In the genomic region with DNA sequence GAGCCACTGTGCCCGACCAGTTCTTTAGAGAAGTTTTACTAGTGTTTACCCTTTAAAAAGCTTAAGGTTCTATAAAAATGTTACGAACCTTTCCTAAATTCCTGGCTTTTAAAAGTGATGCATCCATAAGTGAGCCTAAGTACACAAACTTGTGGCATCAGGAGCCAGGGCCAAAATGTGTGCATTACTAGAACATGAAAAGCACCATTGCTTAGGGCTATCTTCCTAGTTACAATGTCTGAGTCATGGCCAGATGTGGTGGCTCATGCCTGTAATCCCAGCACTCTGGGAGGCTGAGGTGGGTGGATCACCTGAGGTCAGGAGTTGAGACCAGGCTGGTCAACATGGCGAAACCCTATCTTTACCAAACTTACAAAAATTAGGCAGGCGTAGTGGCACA, we compare ENCODE assay signal across 20 cellular contexts. TPM values are rescaled to one million over a fixed set of nuclear protein-coding genes. Genes with fewer than 3 reads are reported as not detected.
DNase-seq lines count a peak whose midpoint lies in the region; ATAC-seq and TF ChIP-seq lines count a peak whose summit lies in the region.
"Had no signal": no experiment of that assay in that cellular context is flagged by ENCODE, and none has a peak within 500 bp of the region (broad histone marks: within the 10 kb centered on the region; RNA-seq: fewer than 3 reads in every experiment).

No MANE protein-coding gene starts in this region.

- DNase-seq in GM04504 (ENCODE audit: low read depth) (peak; percentile 7), M059J (ENCODE audit: low read depth) (peak; percentile 51), choroid plexus epithelial cell (ENCODE audit: low read depth) (peak; percentile 26), neuronal stem cell (ENCODE audit: low spot score) (no peak), left lung (no peak), SW 1271 (lab: John Stamatoyannopoulos, UW) (no peak)
- DNase-seq in activated CD4-positive, CD25-positive, alpha-beta regulatory T cell (lab: John Stamatoyannopoulos, UW), result no peak
- DNase-seq: activated CD8-positive, alpha-beta memory T cell treated with anti-CD3 and anti-CD28 coated beads, Interleukin-2, amount 50 U/mL, for 4 hours; CD4-positive, CD25-positive, alpha-beta regulatory T cell; NCI-H2081; NCI-H774; stimulated activated naive CD4-positive, alpha-beta T cell treated with Interleukin-2 at 50 U/mL for 16 hours; T-helper 9 cell had no signal

- no peak overlapping the region for H3K4me2 ChIP-seq in neuronal stem cell (ENCODE audit: insufficient read depth, low read length, poor library complexity, severe bottlenecking)
- H3K4me2 ChIP-seq: hepatocyte had no signal

- no CpG with 5 or more reads among the region's 4 CpGs for WGBS in neuronal stem cell (ENCODE audit: extremely low coverage in 2 of 2, insufficient read length in 2 of 2, insufficient replicate concordance in 1 of 2), 2 donors

- no peak overlapping the region for H2BK15ac ChIP-seq in neuronal stem cell (ENCODE audit: low read length)

- H3K14ac ChIP-seq in neuronal stem cell (ENCODE audit: low read length), result no peak overlapping the region

- H2BK12ac ChIP-seq in neuronal stem cell (ENCODE audit: low read length), result no peak overlapping the region

- no peak overlapping the region for H2BK120ac ChIP-seq in neuronal stem cell (ENCODE audit: low read depth, low read length)

- no peak overlapping the region for H2BK5ac ChIP-seq in neuronal stem cell (ENCODE audit: low read length)

- H4K91ac ChIP-seq in neuronal stem cell (ENCODE audit: low read depth, low read length, poor library complexity), result no peak overlapping the region

- TF ChIP-seq CTCF in choroid plexus epithelial cell (conservative IDR thresholded peaks at IDR 0.05; ENCODE audit: low read depth, low read length) (no peak), left lung (IDR thresholded peaks at IDR 0.05) (no peak)

- intact Hi-C loops in left lung (cut with DNase I), result no loop called here

- H3K36me3 ChIP-seq in neuronal stem cell (replicated peaks in 1 of 2; ENCODE audit: control insufficient read depth in 2 of 2, insufficient read depth in 2 of 2, low read length in 2 of 2), result peaks cover 0 to 21% of the 10 kb centered on the region in 2 donors
- peaks cover 0 to 74% of the 10 kb centered on the region in 2 donors for H3K36me3 ChIP-seq in left lung
- H3K36me3 ChIP-seq: thoracic aorta had no signal

- H3K4me3 ChIP-seq in choroid plexus epithelial cell (ENCODE audit: low read depth, low read length) (no peak overlapping the region), neuronal stem cell (ENCODE audit: low read length in 2 of 2) (no peak overlapping the region), left lung (no peak overlapping the region)
- H3K4me3 ChIP-seq: hepatocyte, thoracic aorta had no signal

- H3K27me3 ChIP-seq in neuronal stem cell (ENCODE audit: control insufficient read depth in 3 of 3, insufficient read depth in 3 of 3, low read depth in 1 of 3, low read length in 3 of 3), result no peaks in the 10 kb centered on the region
- no peaks in the 10 kb centered on the region for H3K27me3 ChIP-seq in left lung
- H3K27me3 ChIP-seq: hepatocyte had no signal

- H3K4me1 ChIP-seq in neuronal stem cell (ENCODE audit: control insufficient read depth in 2 of 2, insufficient read depth in 1 of 2, low read depth in 1 of 2, low read length in 2 of 2) (no peaks in the 10 kb centered on the region), left lung (no peaks in the 10 kb centered on the region)

- ATAC-seq in left lung, result no peak
- ATAC-seq: activated naive CD4-positive, alpha-beta T cell treated with anti-CD3 and anti-CD28 coated beads, Interleukin-2, amount 50 U/mL, for 72 hours; left lobe of liver; Right ventricle myocardium inferior; sciatic nerve had no signal

- H3K9ac ChIP-seq in neuronal stem cell (ENCODE audit: low read depth, low read length, poor library complexity), result no peak overlapping the region

- H4K8ac ChIP-seq in neuronal stem cell (ENCODE audit: low read depth, low read length), result peak overlapping the region; percentile 74

- H2AK5ac ChIP-seq in neuronal stem cell (ENCODE audit: low read depth, low read length), result no peak overlapping the region

- no peak overlapping the region for H3K4ac ChIP-seq in neuronal stem cell (ENCODE audit: low read length)

- H3K9me3 ChIP-seq in neuronal stem cell (replicated peaks in 1 of 2; ENCODE audit: control insufficient read depth in 2 of 2, insufficient read depth in 1 of 2, low read depth in 1 of 2, low read length in 2 of 2) (no peaks in the 10 kb centered on the region), left lung (no peaks in the 10 kb centered on the region)
- H3K9me3 ChIP-seq: thoracic aorta had no signal

- H3K27ac ChIP-seq in neuronal stem cell (replicated peaks; ENCODE audit: low read length) (no peak overlapping the region), left lung (no peak overlapping the region)
- H3K27ac ChIP-seq: hepatocyte, HL-60, thoracic aorta had no signal

- no peak overlapping the region for H2AFZ ChIP-seq in neuronal stem cell (ENCODE audit: low read length)
- H2AFZ ChIP-seq: hepatocyte had no signal

- no peak overlapping the region for H3K18ac ChIP-seq in neuronal stem cell (ENCODE audit: low read length)

- H3K79me1 ChIP-seq in neuronal stem cell (ENCODE audit: low read depth, low read length), result no peaks in the 10 kb centered on the region

- no peak overlapping the region for H3K23ac ChIP-seq in neuronal stem cell (ENCODE audit: low read depth, low read length, poor library complexity)

RNA-seq across cellular contexts. Expression of gene LEO1, which starts 39.9 kb away (rescaled TPM):
- 24.2 and 33.4 TPM in 2 replicates for total RNA-seq in M059J (2014; rRNA removed; shearing (Covaris generic))
- 23.2 TPM for polyA plus RNA-seq in neuronal stem cell (2013, experiment 1 of 2)
- polyA plus RNA-seq in neuronal stem cell (2013, experiment 2 of 2), result 22.6 TPM
- 10 to 100 TPM; 14.3 to 16.6 TPM for total RNA-seq in left lung

Comparison
In these comparisons a context has a peak if more than half of its experiments do, and no peak if none do; other contexts are left out.
1. DNase-seq: peak in GM04504 (single experiment), M059J (single experiment) and choroid plexus epithelial cell (single experiment); none in neuronal stem cell (single experiment), left lung (0 of 2), SW 1271 (0 of 2) and activated CD4-positive, CD25-positive, alpha-beta regulatory T cell (0 of 4).